ENCODE assay signal across 24 cellular contexts in genomic region chr15:62393196-62393595, GRCh38. TPM values are rescaled to one million over a fixed set of nuclear protein-coding genes. Genes with fewer than 3 reads are reported as not detected.
DNase-seq lines count a peak whose midpoint lies in the region; ATAC-seq, FAIRE-seq and TF ChIP-seq lines count a peak whose summit lies in the region.
"Had no signal": no experiment of that assay in that cellular context is flagged by ENCODE, and none has a peak within 500 bp of the region (broad histone marks: within the 10 kb centered on the region; RNA-seq: fewer than 3 reads in every experiment).

No MANE protein-coding gene starts in this region.

- H3K27ac Mint-ChIP-seq in Caco-2 (ENCODE audit: unreplicated experiment) (no peak overlapping the region), astrocyte (ENCODE audit: unreplicated experiment) (no peak overlapping the region), nephron (peak overlapping the region in 1 of 3 experiments; percentile 55)

- H3K4me1 Mint-ChIP-seq in Caco-2 (ENCODE audit: low read depth, unreplicated experiment) (peaks cover 13% of the 10 kb centered on the region), astrocyte (ENCODE audit: low read depth, unreplicated experiment) (peaks cover 16% of the 10 kb centered on the region), nephron (peaks cover 17% of the 10 kb centered on the region)

- DNase-seq in Caco-2, result no peak
- DNase-seq in astrocyte (ENCODE audit: low read depth), result no peak
- no peak for DNase-seq in thoracic aorta (ENCODE audit: low spot score)
- DNase-seq in NCI-H2107 (lab: John Stamatoyannopoulos, UW), result no peak
- DNase-seq in NCI-H446 treated with DMSO at 0.1 percent for 48 hours (lab: John Stamatoyannopoulos, UW), result no peak
- DNase-seq: activated naive CD4-positive, alpha-beta T cell; activated T-cell treated with anti-CD3 and anti-CD28 coated beads, Interleukin-2, amount 50 U/mL, for 4 hours; adrenal gland; cortex of kidney; esophagus squamous epithelium; lower lobe of right lung; NCI-H1105 treated with DMSO at 0.1 percent for 48 hours; NCI-H2029 treated with DMSO at 0.1 percent for 48 hours; NCI-H226; NCI-H748 treated with DMSO at 0.1 percent for 48 hours; stimulated activated CD4-positive, alpha-beta T cell treated with anti-CD3 and anti-CD28 coated beads, Interleukin-2, amount 100 ng/mL, for 24 hours; T-helper 9 cell; WERI-Rb-1 had no signal

- CTCF ChIA-PET in Caco-2 (lab: Charles Lee), result no interaction called here

- peaks cover 5% of the 10 kb centered on the region for H4K20me1 ChIP-seq in astrocyte (ENCODE audit: insufficient read depth, low read length)

- H3K27me3 ChIP-seq in Caco-2 (replicated peaks; ENCODE audit: control insufficient read depth, insufficient read depth, low read length) (no peaks in the 10 kb centered on the region), astrocyte (ENCODE audit: insufficient read depth, low read length) (no peaks in the 10 kb centered on the region), thoracic aorta (replicated peaks; ENCODE audit: insufficient read depth) (no peaks in the 10 kb centered on the region)
- H3K27me3 ChIP-seq: adrenal gland had no signal

- H3K9ac ChIP-seq in astrocyte (ENCODE audit: low read length), result no peak overlapping the region

- intact Hi-C loops in Caco-2 (cut with micrococcal nuclease; ENCODE audit: unreplicated experiment), result loop anchor here (2.0 to 5.0 kb wide), 3 partner anchors 79 to 156 kb away; no protein-coding TSS in a partner anchor

- H3K4me2 ChIP-seq in astrocyte (ENCODE audit: low read length), result peak overlapping the region; percentile 84

- H3K27me3 Mint-ChIP-seq in Caco-2 (ENCODE audit: insufficient read depth, unreplicated experiment) (no peaks in the 10 kb centered on the region), astrocyte (ENCODE audit: low read depth, unreplicated experiment) (no peaks in the 10 kb centered on the region), nephron (ENCODE audit: low read depth) (peaks cover 4% of the 10 kb centered on the region)

- POLR2A ChIA-PET in Caco-2 (lab: Charles Lee), result no interaction called here

- no peak for FAIRE-seq in astrocyte (lab: Jason Lieb, UNC)
- FAIRE-seq: keratinocyte had no signal

- peaks cover 34% of the 10 kb centered on the region for H3K79me2 ChIP-seq in astrocyte (ENCODE audit: insufficient read depth, low read length)

- H2AFZ ChIP-seq in astrocyte (ENCODE audit: low read depth, low read length), result no peak overlapping the region

- H3K9me3 ChIP-seq in Caco-2, result peaks cover 4% of the 10 kb centered on the region; the same call in 1 of the 2 replicates
- peaks cover 3% of the 10 kb centered on the region for H3K9me3 ChIP-seq in astrocyte (ENCODE audit: insufficient read depth, low read depth, low read length)
- no peaks in the 10 kb centered on the region for H3K9me3 ChIP-seq in thoracic aorta
- H3K9me3 ChIP-seq: adrenal gland, esophagus squamous epithelium, lower lobe of right lung had no signal

- BruUV-seq in Caco-2 (replicated peaks; lab: Mats Ljungman, UMichigan), result no TSS peak

- H3K27ac ChIP-seq in astrocyte (ENCODE audit: low read depth, low read length) (no peak overlapping the region), thoracic aorta (peak overlapping the region; percentile 83)
- H3K27ac ChIP-seq: adrenal gland, cardiac muscle cell, esophagus squamous epithelium, lower lobe of right lung, RWPE1, WERI-Rb-1 had no signal

- no peak overlapping the region; the same call in 1 of the 2 replicates for H3K4me3 ChIP-seq in Caco-2 (ENCODE audit: low read depth, low read length)
- no peak overlapping the region for H3K4me3 ChIP-seq in astrocyte (ENCODE audit: insufficient read depth, low read depth, low read length)
- peak overlapping the region; percentile 98 for H3K4me3 ChIP-seq in thoracic aorta
- H3K4me3 ChIP-seq: adrenal gland had no signal

- peaks cover 43% of the 10 kb centered on the region for H3K36me3 Mint-ChIP-seq in Caco-2 (ENCODE audit: insufficient read depth, unreplicated experiment)
- peaks cover 4% of the 10 kb centered on the region for H3K36me3 Mint-ChIP-seq in astrocyte (ENCODE audit: low read depth, unreplicated experiment)
- peaks cover 4% of the 10 kb centered on the region for H3K36me3 Mint-ChIP-seq in nephron (ENCODE audit: low read depth)

- H3K9me3 Mint-ChIP-seq in Caco-2 (ENCODE audit: unreplicated experiment) (no peaks in the 10 kb centered on the region), astrocyte (ENCODE audit: unreplicated experiment) (peaks cover 2% of the 10 kb centered on the region), nephron (peaks cover 1% of the 10 kb centered on the region)
- H3K9me3 Mint-ChIP-seq: activated T-cell treated with anti-CD3 and anti-CD28 coated beads, Interleukin-2, amount 50 U/mL, for 4 hours had no signal

- peak overlapping the region; percentile 95 for H3K4me3 Mint-ChIP-seq in Caco-2 (ENCODE audit: unreplicated experiment)
- peak overlapping the region; percentile 89 for H3K4me3 Mint-ChIP-seq in astrocyte (ENCODE audit: unreplicated experiment)
- H3K4me3 Mint-ChIP-seq in nephron, result peak overlapping the region; percentile 27 to 99 (median 97)

- ATAC-seq in thoracic aorta (ENCODE audit: insufficient number of reproducible peaks, low FRiP score, low read depth), result no peak
- no peak for ATAC-seq in HG03439 (IDR thresholded peaks at IDR 0.05; ENCODE audit: unreplicated experiment)
- ATAC-seq: activated T-cell treated with anti-CD3 and anti-CD28 coated beads, Interleukin-2, amount 50 U/mL, for 4 hours; HCT116; lower lobe of right lung had no signal

- H3K36me3 ChIP-seq in Caco-2 (ENCODE audit: control insufficient read depth, insufficient read depth, low read length) (no peaks in the 10 kb centered on the region; the same call in 1 of the 2 replicates), astrocyte (ENCODE audit: insufficient read depth, low read length) (no peaks in the 10 kb centered on the region), thoracic aorta (no peaks in the 10 kb centered on the region)
- H3K36me3 ChIP-seq: adrenal gland, cardiac muscle cell, esophagus squamous epithelium, lower lobe of right lung, WERI-Rb-1 had no signal

- H3K4me1 ChIP-seq in Caco-2 (peaks cover 19% of the 10 kb centered on the region), astrocyte (ENCODE audit: insufficient read depth, low read length) (peaks cover 16% of the 10 kb centered on the region), thoracic aorta (ENCODE audit: control insufficient read depth in 1 of 2, low read depth in 2 of 2) (peaks cover 8 to 37% of the 10 kb centered on the region in 2 donors)

- TF ChIP-seq CTCF in Caco-2 (IDR thresholded peaks at IDR 0.05; ENCODE audit: insufficient read depth in 1 of 2, low read depth in 1 of 2, low read length in 1 of 2, severe bottlenecking in 1 of 2, unreplicated experiment in 1 of 2), result no peak
- no peak for TF ChIP-seq CTCF in astrocyte (IDR thresholded peaks at IDR 0.05; ENCODE audit: insufficient read depth, low read depth, low read length)
- no peak for TF ChIP-seq CTCF in nephron (IDR thresholded peaks at IDR 0.05; ENCODE audit: unreplicated experiment in 3 of 3)
- TF ChIP-seq CTCF in thoracic aorta (IDR thresholded peaks at IDR 0.05), result no peak

RNA-seq across cellular contexts. Expression of gene TLN2, which starts 2.8 kb away (rescaled TPM):
- total RNA-seq in Caco-2 (2022) (75.7 and 77.5 TPM in 2 replicates), astrocyte (31.4 and 32.1 TPM in 2 replicates), thoracic aorta (10 to 100 TPM; 41.2 to 63.8 TPM)
